In the genomic region with DNA sequence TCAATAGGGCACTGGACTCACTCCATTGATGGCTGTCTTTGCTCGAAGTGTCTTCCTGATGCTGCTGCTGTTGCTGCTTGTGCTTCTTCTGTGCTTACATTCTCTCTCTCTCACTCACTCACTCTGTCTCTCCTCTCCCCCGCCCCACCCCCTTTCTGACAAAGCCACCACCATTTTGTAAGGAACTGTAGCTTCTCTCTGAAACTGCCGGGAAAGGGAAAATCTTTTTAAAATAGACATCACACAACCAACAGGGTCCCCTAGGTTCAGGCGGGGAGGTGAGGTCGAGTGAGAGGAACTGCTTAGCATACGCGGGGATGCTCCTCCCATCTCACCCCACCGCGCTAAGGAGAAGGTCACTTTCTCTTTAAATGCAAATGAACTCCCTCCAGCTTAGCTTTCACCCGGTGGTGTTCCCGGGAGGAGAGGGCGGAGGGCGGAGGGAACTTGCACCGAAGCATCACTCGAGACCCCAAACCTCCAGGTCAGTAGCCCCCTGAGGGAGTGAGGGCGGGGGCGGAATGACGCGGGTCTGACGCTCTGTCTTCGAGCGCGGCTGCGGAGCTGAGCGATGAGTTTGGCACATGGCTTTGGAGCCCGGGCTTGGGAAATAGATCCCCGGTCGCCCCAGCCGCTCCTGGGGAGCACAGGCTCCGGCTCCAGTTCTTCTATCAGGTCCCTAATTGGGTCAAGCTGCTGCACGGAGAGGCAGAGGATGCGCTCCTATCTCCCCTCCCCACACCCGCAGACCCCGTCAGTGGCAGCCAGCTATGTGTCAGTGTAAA, we compare ENCODE assay signal across 8 cellular contexts. TPM values are rescaled to one million over a fixed set of nuclear protein-coding genes. Genes with fewer than 3 reads are reported as not detected.
DNase-seq lines count a peak whose midpoint lies in the region; ATAC-seq lines count a peak whose summit lies in the region.

A gene (plus strand): TSS at position 370 of the 785 bp plus-strand sequence. CDS start 1,341 bp downstream, outside the sequence.

- H3K4me3 ChIP-seq in GM23248 = peak within 1 kb of the TSS; percentile 83

- H3K4me2 ChIP-seq in GM23248 (ENCODE audit: unreplicated experiment) = peak within 1 kb of the TSS; percentile 93

- peak within 1 kb of the TSS; percentile 85 for H2AFZ ChIP-seq in GM23248

- H3K79me2 ChIP-seq in GM23248 (ENCODE audit: insufficient read depth) = no peaks in the 10 kb centered on the region

- ATAC-seq in HG03196 (IDR thresholded peaks at IDR 0.05; ENCODE audit: unreplicated experiment) = no peak

- peak within 1 kb of the TSS; percentile 96 for H3K27ac ChIP-seq in GM23248
- peak within 1 kb of the TSS; percentile 64 for H3K27ac ChIP-seq in layer of hippocampus (ENCODE audit: low read depth, low read length)

- H4K20me1 ChIP-seq in GM23248 (ENCODE audit: insufficient read depth) = no peaks in the 10 kb centered on the region

- H3K27me3 ChIP-seq in GM23248 (replicated peaks; ENCODE audit: insufficient read depth) (no peaks in the 10 kb centered on the region), layer of hippocampus (ENCODE audit: control insufficient read depth, insufficient read depth, low read length) (no peaks in the 10 kb centered on the region)

- 0 to 2% methylated on average over 33 to 34 of the region's 34 CpGs for WGBS in GM23248 (ENCODE audit: low coverage in 1 of 2, low lambda C conversion rate in 2 of 2, missing lambda C conversion rate in 2 of 2), 2 experiments

- in situ Hi-C loops in GM23248 (cut with MboI) = no loop called here

- peak within 1 kb of the TSS; percentile 92 for H3K9ac ChIP-seq in GM23248

- H3K36me3 ChIP-seq in GM23248 (ENCODE audit: low read depth) = peaks cover 14% of the 10 kb centered on the region

- peaks cover 31% of the 10 kb centered on the region for H3K4me1 ChIP-seq in GM23248 (ENCODE audit: insufficient read depth)

- H3F3A ChIP-seq in GM23248 (ENCODE audit: insufficient read depth) = peaks cover 45% of the 10 kb centered on the region

- peak; percentile 76 for DNase-seq in Ammon's horn (ENCODE audit: low spot score)
- DNase-seq in GM23248 = peak; percentile 92
- peak; percentile 43 for DNase-seq in NCI-H446 treated with DMSO at 0.1 percent for 48 hours (lab: John Stamatoyannopoulos, UW)
- DNase-seq in activated CD4-positive, alpha-beta T cell treated with anti-CD3 and anti-CD28 coated beads for 48 hours = peak; percentile 59
- peak; percentile 58 for DNase-seq in dedifferentiated amniotic fluid mesenchymal stem cell (ENCODE audit: extremely low spot score)
- peak in 3 of 4 experiments; percentile 26 to 35 (median 30) for DNase-seq in stimulated activated CD4-positive, alpha-beta T cell treated with anti-CD3 and anti-CD28 coated beads, Interleukin-1b, Interleukin-23, amount 100 ng/mL, for 24 hours (ENCODE audit: low read depth in 4 of 4, low spot score in 1 of 4)

- H3K9me2 ChIP-seq in GM23248 (ENCODE audit: insufficient read depth) = no peaks in the 10 kb centered on the region

- no peaks in the 10 kb centered on the region for H3K9me3 ChIP-seq in GM23248 (ENCODE audit: low read depth)

RNA-seq across cellular contexts. Expression of the gene that starts here (rescaled TPM):
- 10.4 and 17.7 TPM in 2 replicates for total RNA-seq in GM23248 (2014; rRNA removed; shearing (Covaris generic))
- 19.7 TPM in 2 replicates for polyA plus RNA-seq in GM23248 (2016; fragmentation: Nextera tagmentation; extraction: Ambion mirVana)

Comparison
In these comparisons a context has a peak if more than half of its experiments do, and no peak if none do; other contexts are left out.
1. DNase-seq: peak in every context shown above with its lines; median percentile 92 in GM23248; 76 in Ammon's horn; 59 in activated CD4-positive, alpha-beta T cell treated with anti-CD3 and anti-CD28 coated beads for 48 hours; 58 in dedifferentiated amniotic fluid mesenchymal stem cell; 43 in NCI-H446 treated with DMSO at 0.1 percent for 48 hours; 30 in stimulated activated CD4-positive, alpha-beta T cell treated with anti-CD3 and anti-CD28 coated beads, Interleukin-1b, Interleukin-23, amount 100 ng/mL, for 24 hours.